In genomic region chr5:170265527-170265926, GRCh38 we compare ENCODE assay signal across 1 cellular context.
A peak's percentile ranks its signal among the peaks of the same experiment; 100 is the strongest.
TF ChIP-seq lines count a peak whose summit lies in the region.

No MANE protein-coding gene starts in this region.

TF ChIP-seq in K562, 482 proteins besides CTCF, POLR2A, EP300 and RAD21 (continued from another document):
- TF ChIP-seq PBX2 (CRISPR knock-in tag; IDR thresholded peaks at IDR 0.05; ENCODE audit: low read depth) (no peak), PBX2 (tag; conservative IDR thresholded peaks at IDR 0.05; ENCODE audit: low read depth) (peak; percentile 58; the same call in 1 of the 2 replicates), MEIS2 (IDR thresholded peaks at IDR 0.05; ENCODE audit: partially characterized antibody) (peak; percentile 73), NFE2 (IDR thresholded peaks at IDR 0.05; ENCODE audit: low read depth) (peak; percentile 82), ZNF316 (IDR thresholded peaks at IDR 0.05) (peak; percentile 52; the same call in 1 of the 2 replicates), SIN3B (IDR thresholded peaks at IDR 0.05; ENCODE audit: low read depth) (0 out of 2 replicates have a peak, but pooled peaks have one; percentile 16), BACH1 (tag; IDR thresholded peaks at IDR 0.05) (no peak), MAFG (tag; conservative IDR thresholded peaks at IDR 0.05) (peak; percentile 81), SRSF9 (IDR thresholded peaks at IDR 0.05; ENCODE audit: borderline replicate concordance, low read depth, low read length) (no peak), MAFF (IDR thresholded peaks at IDR 0.05; ENCODE audit: low read length) (peak; percentile 13; the same call in 1 of the 2 replicates), MAFK (IDR thresholded peaks at IDR 0.05; ENCODE audit: low read length) (0 out of 2 replicates have a peak, but pooled peaks have one; percentile 39)
